ENCODE assay signal across 8 cellular contexts in the genomic region with DNA sequence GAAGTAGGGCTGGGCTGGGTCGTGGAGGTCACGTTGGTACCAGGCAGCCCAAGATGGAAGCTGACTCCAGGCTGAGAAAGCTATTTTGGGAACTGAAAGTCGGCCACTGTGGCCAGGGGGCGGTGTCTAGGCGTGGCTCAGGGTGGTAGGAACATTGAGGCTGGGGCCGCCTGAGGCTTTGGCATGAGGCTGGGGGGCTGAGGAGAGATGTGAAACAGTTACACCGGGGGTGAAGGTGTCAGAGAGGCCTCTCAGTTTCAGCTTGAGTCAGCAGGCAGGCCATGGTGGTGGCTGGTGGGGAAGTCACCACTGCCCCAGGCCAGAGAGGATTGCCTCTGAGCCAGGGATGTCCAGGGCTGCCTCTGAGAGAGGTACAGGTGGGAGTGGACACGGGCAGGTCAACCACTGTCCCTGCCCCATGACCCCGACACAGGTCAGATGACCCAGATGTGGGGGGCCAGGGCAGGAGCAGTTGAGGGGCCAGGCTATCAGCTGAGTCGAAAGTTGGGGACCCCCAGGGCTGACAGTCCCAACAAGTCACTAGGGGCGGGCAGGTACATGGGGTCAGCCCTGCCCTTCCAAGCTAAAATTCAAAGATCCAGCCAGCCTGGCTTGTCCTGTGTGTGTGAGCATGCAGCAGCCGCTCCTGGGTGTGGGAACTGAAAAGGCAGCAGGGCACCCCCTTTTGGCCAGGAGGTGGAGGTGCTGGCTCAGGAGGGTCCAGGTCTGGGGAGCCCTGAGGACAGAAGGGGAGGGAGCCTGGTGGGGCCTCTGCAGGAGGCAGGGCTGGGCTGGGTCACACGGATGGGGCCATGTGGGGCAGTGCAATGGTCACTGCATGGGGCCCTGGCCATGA. TPM values are rescaled to one million over a fixed set of nuclear protein-coding genes. Genes with fewer than 3 reads are reported as not detected.
DNase-seq lines count a peak whose midpoint lies in the region; ATAC-seq, FAIRE-seq and TF ChIP-seq lines count a peak whose summit lies in the region.

No MANE protein-coding gene starts in this region.

- H3K36me3 Mint-ChIP-seq in IgD-negative memory B cell: no peaks in the 10 kb centered on the region

- FAIRE-seq in bronchial epithelial cell (lab: Jason Lieb, UNC): no peak

- no peaks in the 10 kb centered on the region for H3K9me3 Mint-ChIP-seq in IgD-negative memory B cell

- peak overlapping the region; percentile 59 to 94 (median 78) for H3K4me3 Mint-ChIP-seq in IgD-negative memory B cell

- H3K27ac Mint-ChIP-seq in IgD-negative memory B cell: peak overlapping the region; percentile 91 to 97 (median 96)

- peak; percentile 63 for ATAC-seq in GM21576 (IDR thresholded peaks at IDR 0.05; ENCODE audit: unreplicated experiment)

- peak; percentile 96 for DNase-seq in GM12864 (ENCODE audit: low read depth)
- DNase-seq in bronchial epithelial cell (ENCODE audit: low read depth): peak; percentile 41
- DNase-seq in lung microvascular endothelial cell (ENCODE audit: low read depth in 2 of 2): peak; percentile 77 to 86
- peak; percentile 54 to 60 for DNase-seq in stimulated activated CD8-positive, alpha-beta memory T cell treated with anti-CD3 and anti-CD28 coated beads, Interleukin-7, amount 100 ng/mL, for 4 hours (ENCODE audit: low read depth in 2 of 2)
- no peak for DNase-seq in NCI-H128 (lab: John Stamatoyannopoulos, UW; ENCODE audit: unreplicated experiment)

- no peaks in the 10 kb centered on the region for H3K27me3 ChIP-seq in bronchial epithelial cell (ENCODE audit: control insufficient read depth, insufficient read depth, low read length)

- no peaks in the 10 kb centered on the region for H3K27me3 Mint-ChIP-seq in IgD-negative memory B cell

- peaks cover 22 to 26% (median 23%) of the 10 kb centered on the region in 3 donors for H3K4me1 Mint-ChIP-seq in IgD-negative memory B cell

- peaks cover 22% of the 10 kb centered on the region for H3K36me3 ChIP-seq in bronchial epithelial cell (ENCODE audit: control insufficient read depth, insufficient read depth, low read length)

- H3K27ac ChIP-seq in VCaP: no peak overlapping the region; the same call in 1 of the 2 replicates

- H3K4me3 ChIP-seq in GM12864 (ENCODE audit: low read depth, low read length) (peak overlapping the region; percentile 34), bronchial epithelial cell (ENCODE audit: low read depth, low read length) (no peak overlapping the region)

- TF ChIP-seq CTCF in GM12864 (IDR thresholded peaks at IDR 0.05; ENCODE audit: low read depth, low read length, missing control alignments) (peak; percentile 87), VCaP (conservative IDR thresholded peaks at IDR 0.05) (peak; percentile 72), bronchial epithelial cell (IDR thresholded peaks at IDR 0.05; ENCODE audit: insufficient read depth, low read length, severe bottlenecking) (peak; percentile 65)

RNA-seq across cellular contexts. Expression of a gene that starts 7.2 kb away (rescaled TPM):
- not detected for polyA plus RNA-seq in IgD-negative memory B cell
- total RNA-seq in bronchial epithelial cell (0.79 and 4.1 TPM in 2 replicates), lung microvascular endothelial cell (under 0.01 and 0.20 TPM in 2 replicates)

RNA-seq across cellular contexts. Expression of a gene that starts 12.6 kb away (rescaled TPM):
- 16.1 TPM for polyA plus RNA-seq in IgD-negative memory B cell
- total RNA-seq in bronchial epithelial cell: 31.6 and 62.0 TPM in 2 replicates
- 2.0 and 4.8 TPM in 2 replicates for total RNA-seq in lung microvascular endothelial cell

RNA-seq across cellular contexts. Expression of a gene that starts 16.1 kb away (rescaled TPM):
- polyA plus RNA-seq in IgD-negative memory B cell: 49.0 TPM
- 10.6 and 10.8 TPM in 2 replicates for total RNA-seq in bronchial epithelial cell
- 17.7 and 23.2 TPM in 2 replicates for total RNA-seq in lung microvascular endothelial cell

RNA-seq across cellular contexts. Expression of a gene that starts 18.1 kb away (rescaled TPM):
- 86.4 TPM for polyA plus RNA-seq in IgD-negative memory B cell
- total RNA-seq in bronchial epithelial cell (30.3 and 43.4 TPM in 2 replicates), lung microvascular endothelial cell (30.8 and 32.7 TPM in 2 replicates)

RNA-seq across cellular contexts. Expression of a gene that starts 25.6 kb away (rescaled TPM):
- 26.5 TPM for polyA plus RNA-seq in IgD-negative memory B cell
- total RNA-seq in bronchial epithelial cell (11.1 and 18.6 TPM in 2 replicates), lung microvascular endothelial cell (58.8 and 67.5 TPM in 2 replicates)
